Comparison of ENCODE assay signal across 9 cellular contexts in genomic region chr2:38146917-38147307, GRCh38.
A peak's percentile ranks its signal among the peaks of the same experiment; 100 is the strongest.
DNase-seq lines count a peak whose midpoint lies in the region; ATAC-seq and TF ChIP-seq lines count a peak whose summit lies in the region.
"Had no signal": no experiment of that assay in that cellular context is flagged by ENCODE, and none has a peak within 500 bp of the region (broad histone marks: within the 10 kb centered on the region; RNA-seq: fewer than 3 reads in every experiment).

No MANE protein-coding gene starts in this region.

- TF ChIP-seq EP300 in gastroesophageal sphincter (IDR thresholded peaks at IDR 0.05) = no peak

- no peaks in the 10 kb centered on the region for H3K27me3 ChIP-seq in gastroesophageal sphincter

- TF ChIP-seq CTCF in gastroesophageal sphincter (IDR thresholded peaks at IDR 0.05) = no peak

- H3K4me3 ChIP-seq in gastroesophageal sphincter (no peak overlapping the region), skin epidermis (no peak overlapping the region)

- ATAC-seq in GM18868 (IDR thresholded peaks at IDR 0.05; ENCODE audit: unreplicated experiment) (peak; percentile 92), HG03060 (IDR thresholded peaks at IDR 0.05; ENCODE audit: low read depth, unreplicated experiment) (peak; percentile 46), gastroesophageal sphincter (peak; percentile 83)

- TF ChIP-seq POLR2A in gastroesophageal sphincter (IDR thresholded peaks at IDR 0.05) = no peak

- intact Hi-C loops in posterior vena cava (cut with DNase I) = no loop called here

- DNase-seq in 8988T = peak; percentile 21
- DNase-seq in SW480 (ENCODE audit: low spot score) = peak; percentile 85
- DNase-seq in posterior vena cava (ENCODE audit: low spot score) = no peak
- DNase-seq in NCI-H128 (lab: John Stamatoyannopoulos, UW; ENCODE audit: unreplicated experiment) = no peak

- peaks cover 0 to 7% (median 0%) of the 10 kb centered on the region in 3 donors for H3K9me3 ChIP-seq in gastroesophageal sphincter

- WGBS in gastroesophageal sphincter (ENCODE audit: low coverage in 1 of 2), 2 donors = 45 to 50% methylated on average over 3 of the region's 3 CpGs

- H3K27ac ChIP-seq in gastroesophageal sphincter (peak overlapping the region; percentile 7 to 79 (median 68)), skin epidermis (peak overlapping the region in 20 of 21 experiments; percentile 28 to 84 (median 71))
- H3K27ac ChIP-seq: parathyroid adenoma had no signal

- H3K4me1 ChIP-seq in gastroesophageal sphincter = peaks cover 3 to 19% (median 7%) of the 10 kb centered on the region in 3 donors
- H3K4me1 ChIP-seq: parathyroid adenoma had no signal

- no peaks in the 10 kb centered on the region for H3K36me3 ChIP-seq in gastroesophageal sphincter

Comparison
In these comparisons a context has a peak if more than half of its experiments do, and no peak if none do; other contexts are left out.
1. DNase-seq: peak in 8988T (single experiment) and SW480 (single experiment); none in posterior vena cava (single experiment) and NCI-H128 (single experiment).
2. Peak in every context shown above with its lines, with median percentiles within 50 percentile points of each other: ATAC-seq.